Comparison of ENCODE assay signal across 27 cellular contexts in the genomic region with DNA sequence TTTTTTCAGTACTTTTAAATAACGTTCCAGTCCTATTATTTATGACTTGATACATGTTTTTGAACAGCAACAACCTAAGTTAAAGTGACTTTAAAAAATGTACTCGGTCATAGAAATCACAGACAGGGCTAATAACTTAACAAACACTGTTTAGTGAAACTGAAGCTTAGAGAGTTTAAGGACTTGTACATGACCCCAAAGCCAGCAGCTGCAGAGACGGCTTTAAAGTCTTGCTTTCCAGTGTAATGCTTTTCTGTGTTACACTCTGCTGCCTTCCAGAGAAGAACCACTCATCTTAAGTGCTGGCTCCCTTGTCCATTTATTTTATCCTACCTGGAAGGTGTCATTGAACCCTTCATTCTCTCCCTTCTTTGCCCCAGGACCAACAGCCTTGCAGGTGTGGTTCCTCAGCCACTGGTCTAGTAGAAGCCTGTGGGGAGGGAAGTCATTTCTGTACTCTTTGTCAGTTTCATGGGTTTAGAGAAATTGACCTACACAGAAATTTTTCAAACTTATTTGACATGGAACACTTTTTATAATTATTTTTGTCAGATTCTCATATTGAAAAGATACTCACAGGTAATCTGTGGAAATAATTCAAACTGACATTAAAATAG.
A peak's percentile ranks its signal among the peaks of the same experiment; 100 is the strongest.
DNase-seq lines count a peak whose midpoint lies in the region; ATAC-seq and TF ChIP-seq lines count a peak whose summit lies in the region.
"Had no signal": no experiment of that assay in that cellular context is flagged by ENCODE, and none has a peak within 500 bp of the region (broad histone marks: within the 10 kb centered on the region; RNA-seq: fewer than 3 reads in every experiment).

No MANE protein-coding gene starts in this region.

- no peak for TF ChIP-seq CTCF in OCI-LY3 (IDR thresholded peaks at IDR 0.05; ENCODE audit: low read depth, low read length)
- TF ChIP-seq CTCF in nephron (IDR thresholded peaks at IDR 0.05; ENCODE audit: unreplicated experiment in 3 of 3): no peak
- no peak for TF ChIP-seq CTCF in progenitor cell of endocrine pancreas (IDR thresholded peaks at IDR 0.05; ENCODE audit: unreplicated experiment)

- peak overlapping the region; percentile 60 for H3K4me2 ChIP-seq in OCI-LY3 (ENCODE audit: low read length)

- H3K27me3 Mint-ChIP-seq in nephron (ENCODE audit: low read depth) (no peaks in the 10 kb centered on the region), progenitor cell of endocrine pancreas (no peaks in the 10 kb centered on the region)

- H3K4me1 Mint-ChIP-seq in nephron (peaks cover 28% of the 10 kb centered on the region), progenitor cell of endocrine pancreas (ENCODE audit: low read depth) (peaks cover 1% of the 10 kb centered on the region)

- H3K36me3 Mint-ChIP-seq in nephron (ENCODE audit: low read depth): no peaks in the 10 kb centered on the region
- no peaks in the 10 kb centered on the region for H3K36me3 Mint-ChIP-seq in progenitor cell of endocrine pancreas (ENCODE audit: insufficient read depth)

- no peaks in the 10 kb centered on the region for H3K9me3 ChIP-seq in OCI-LY3 (ENCODE audit: insufficient read depth, low read length)

- H3K27me3 ChIP-seq in OCI-LY3 (ENCODE audit: low read depth, low read length): no peaks in the 10 kb centered on the region

- H3K4me1 ChIP-seq in OCI-LY3 (ENCODE audit: low read length): peaks cover 32% of the 10 kb centered on the region

- no peaks in the 10 kb centered on the region for H4K20me1 ChIP-seq in OCI-LY3 (ENCODE audit: insufficient read depth, low read length)

- H3K9me3 Mint-ChIP-seq in nephron (no peaks in the 10 kb centered on the region), progenitor cell of endocrine pancreas (ENCODE audit: low read depth) (no peaks in the 10 kb centered on the region)
- H3K9me3 Mint-ChIP-seq: T-helper 1 cell treated with Interleukin-12 subunit alpha and Interleukin-12 subunit beta and Interleukin-4 antibody, amounts not matched to agents 30 μg/mL and 1 μg/mL, for 36 hours had no signal

- no peaks in the 10 kb centered on the region for H3K36me3 ChIP-seq in OCI-LY3 (replicated peaks; ENCODE audit: low read depth, low read length)

- H3K4me3 ChIP-seq in OCI-LY3 (ENCODE audit: low read length): no peak overlapping the region
- H3K4me3 ChIP-seq: SK-N-MC had no signal

- no peak overlapping the region for H3K9ac ChIP-seq in OCI-LY3 (ENCODE audit: low read length)

- H3K27ac ChIP-seq in OCI-LY3 (ENCODE audit: low read length): no peak overlapping the region
- H3K27ac ChIP-seq: RWPE1, SK-N-MC had no signal

- H3K27ac Mint-ChIP-seq in nephron (peak overlapping the region in 2 of 3 experiments; percentile 44 to 69), progenitor cell of endocrine pancreas (no peak overlapping the region)
- H3K27ac Mint-ChIP-seq: T-helper 1 cell treated with Interleukin-12 subunit alpha and Interleukin-12 subunit beta and Interleukin-4 antibody, amounts not matched to agents 30 μg/mL and 1 μg/mL, for 36 hours had no signal

- DNase-seq in DMS79 treated with DMSO at 0.1 percent for 48 hours (lab: John Stamatoyannopoulos, UW) (peak; percentile 35), T-helper 2 cell (no peak), SK-N-DZ (ENCODE audit: low spot score) (no peak), progenitor cell of endocrine pancreas (ENCODE audit: low spot score, unreplicated experiment) (no peak)
- DNase-seq: ACHN; Calu3; DMS153; KBM-7; MV-4-11; NCI-H1105 treated with DMSO at 0.1 percent for 48 hours; NCI-H146; NCI-H2029; NCI-H2171; NCI-H226; NCI-H510A; NCI-H69; NK-92 treated with Interleukin-12 subunit alpha and Interleukin-12 subunit beta, amount 100 ng/mL, for 24 hours; SHP77; SW 1271 had no signal

- peak overlapping the region; percentile 76; the same call in 1 of the 2 replicates for H2AFZ ChIP-seq in OCI-LY3 (ENCODE audit: low read depth, low read length)

- ATAC-seq in HG02798 (IDR thresholded peaks at IDR 0.05; ENCODE audit: poor library complexity, unreplicated experiment) (peak; percentile 44), GM21528 (IDR thresholded peaks at IDR 0.05; ENCODE audit: low FRiP score, unreplicated experiment) (no peak)
- ATAC-seq: Panc1 had no signal

- no peaks in the 10 kb centered on the region for H3K79me2 ChIP-seq in OCI-LY3 (ENCODE audit: low read length)

- H3K4me3 Mint-ChIP-seq in nephron: no peak overlapping the region
- no peak overlapping the region for H3K4me3 Mint-ChIP-seq in progenitor cell of endocrine pancreas (ENCODE audit: low read depth)
- H3K4me3 Mint-ChIP-seq: T-helper 1 cell treated with Interleukin-12 subunit alpha and Interleukin-12 subunit beta and Interleukin-4 antibody, amounts not matched to agents 30 μg/mL and 1 μg/mL, for 36 hours had no signal
